Comparison of ENCODE assay signal across 17 cellular contexts in the genomic region with DNA sequence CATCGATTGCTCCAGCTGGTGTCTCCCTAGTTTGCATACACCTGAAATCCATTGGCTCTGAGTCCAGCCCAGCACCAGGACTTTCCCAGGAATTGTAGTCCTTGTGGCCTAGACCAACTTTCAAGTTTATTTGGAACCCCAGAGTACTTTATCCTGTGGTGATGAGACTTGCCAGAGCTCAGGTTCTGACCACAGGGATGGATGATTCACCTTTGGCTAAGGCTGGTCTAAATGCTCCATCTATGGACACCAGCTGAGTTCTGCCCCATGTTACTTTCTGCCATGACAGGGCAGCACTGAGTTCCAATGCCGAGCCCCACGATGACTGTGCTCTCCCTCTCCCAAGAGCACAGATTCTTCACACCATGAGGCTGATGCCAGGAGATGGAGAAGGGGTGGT. TPM values are rescaled to one million over a fixed set of nuclear protein-coding genes. Genes with fewer than 3 reads are reported as not detected.
DNase-seq lines count a peak whose midpoint lies in the region; ATAC-seq and TF ChIP-seq lines count a peak whose summit lies in the region.
"Had no signal": no experiment of that assay in that cellular context is flagged by ENCODE, and none has a peak within 500 bp of the region (broad histone marks: within the 10 kb centered on the region; RNA-seq: fewer than 3 reads in every experiment).

No MANE protein-coding gene starts in this region.

- peak; percentile 75 for DNase-seq in HT1080 (ENCODE audit: low read depth)
- peak; percentile 41 for DNase-seq in M059J (ENCODE audit: low read depth)
- peak; percentile 80 for DNase-seq in esophagus muscularis mucosa (ENCODE audit: extremely low spot score)
- peak; percentile 34 for DNase-seq in myocyte (ENCODE audit: low read depth)
- no peak for DNase-seq in anterior cingulate cortex (lab: John Stamatoyannopoulos, UW)
- no peak for DNase-seq in Right ventricle myocardium inferior (ENCODE audit: missing footprints)
- DNase-seq: ACHN; BE2C; C1 segment of cervical spinal cord; CD4-positive, CD25-positive, alpha-beta regulatory T cell; CD8-positive, alpha-beta memory T cell; COR-L47; GDM1; HCEC 1CT had no signal

- 95% methylated on average over 3 of the region's 3 CpGs for WGBS in esophagus muscularis mucosa

- H3K4me3 ChIP-seq in esophagus muscularis mucosa = no peak overlapping the region
- H3K4me3 ChIP-seq: GM23338 had no signal

- TF ChIP-seq EP300 in esophagus muscularis mucosa (IDR thresholded peaks at IDR 0.05) = no peak

- no peaks in the 10 kb centered on the region for H3K9me3 ChIP-seq in esophagus muscularis mucosa
- H3K9me3 ChIP-seq: BE2C had no signal

- no peak for ATAC-seq in HG03432 (IDR thresholded peaks at IDR 0.05; ENCODE audit: unreplicated experiment)
- ATAC-seq in Right ventricle myocardium inferior = no peak
- ATAC-seq: GM23338, HepG2 had no signal

- no peaks in the 10 kb centered on the region for H3K4me1 ChIP-seq in esophagus muscularis mucosa
- H3K4me1 ChIP-seq: BE2C had no signal

- H3K27ac ChIP-seq in esophagus muscularis mucosa (replicated peaks in 1 of 4) = no peak overlapping the region

- intact Hi-C loops in esophagus muscularis mucosa (cut with DNase I) (no loop called here), Right ventricle myocardium inferior (cut with DNase I) (no loop called here)

- TF ChIP-seq POLR2A in esophagus muscularis mucosa (IDR thresholded peaks at IDR 0.05; ENCODE audit: low read depth) = no peak

- H3K36me3 ChIP-seq in esophagus muscularis mucosa = no peaks in the 10 kb centered on the region
- H3K36me3 ChIP-seq: BE2C had no signal

- TF ChIP-seq CTCF in esophagus muscularis mucosa (IDR thresholded peaks at IDR 0.05) = no peak

- no peaks in the 10 kb centered on the region for H3K27me3 ChIP-seq in esophagus muscularis mucosa
- H3K27me3 ChIP-seq: BE2C had no signal

RNA-seq across cellular contexts. Expression of a gene that starts 17.3 kb away (rescaled TPM):
- 4.0 and 4.3 TPM in 2 replicates for total RNA-seq in HT1080 (2014; rRNA removed; shearing (Covaris generic))
- polyA plus RNA-seq in HT1080 (2015; cell fraction: cytosol; rRNA removed) = 5.5 and 7.2 TPM in 2 replicates
- 11.2 and 12.3 TPM in 2 replicates for polyA plus RNA-seq in HT1080 (2015; cell fraction: nucleus; rRNA removed)
- 0.62 TPM in 1 of 2 replicates, not detected in the other for total RNA-seq in M059J (2014; rRNA removed; shearing (Covaris generic))
- total RNA-seq in esophagus muscularis mucosa = 1 to 10 TPM; 1.7 to 3.1 (median 2.6) TPM
- total RNA-seq in myocyte = not detected in 2 replicates
- not detected for polyA plus RNA-seq in myocyte (2012)
- 0.51 TPM for total RNA-seq in Right ventricle myocardium inferior
- total RNA-seq: CD4-positive, CD25-positive, alpha-beta regulatory T cell; CD8-positive, alpha-beta memory T cell; HepG2 had no signal
- polyA plus RNA-seq: CD8-positive, alpha-beta memory T cell had no signal

RNA-seq across cellular contexts. Expression of a gene that starts 24.0 kb away (rescaled TPM):
- total RNA-seq in HT1080 (2014; rRNA removed; shearing (Covaris generic)) = 0.19 TPM in 1 of 2 replicates, not detected in the other
- 0.10 and 0.43 TPM in 2 replicates for polyA plus RNA-seq in HT1080 (2015; cell fraction: cytosol; rRNA removed)
- 0.60 TPM in 1 of 2 replicates, not detected in the other for polyA plus RNA-seq in HT1080 (2015; cell fraction: nucleus; rRNA removed)
- total RNA-seq in M059J (2014; rRNA removed; shearing (Covaris generic)) = not detected in 2 replicates
- total RNA-seq in esophagus muscularis mucosa (not detected), myocyte (not detected in 2 replicates), Right ventricle myocardium inferior (not detected)
- polyA plus RNA-seq in myocyte (2012) = not detected
- total RNA-seq: HepG2 had no signal
- polyA plus RNA-seq: HepG2 had no signal

Comparison
In these comparisons a context has a peak if more than half of its experiments do, and no peak if none do; other contexts are left out.
1. DNase-seq: peak in HT1080 (single experiment), M059J (single experiment), esophagus muscularis mucosa (single experiment) and myocyte (single experiment); none in anterior cingulate cortex (0 of 58) and Right ventricle myocardium inferior (single experiment).